Comparison of ENCODE assay signal across 17 cellular contexts in genomic region chr11:120522021-120522420, GRCh38. TPM values are rescaled to one million over a fixed set of nuclear protein-coding genes. Genes with fewer than 3 reads are reported as not detected.
DNase-seq lines count a peak whose midpoint lies in the region.
"Had no signal": no experiment of that assay in that cellular context is flagged by ENCODE, and none has a peak within 500 bp of the region (broad histone marks: within the 10 kb centered on the region; RNA-seq: fewer than 3 reads in every experiment).

No MANE protein-coding gene starts in this region.

- peaks cover 2% of the 10 kb centered on the region for H3K27me3 Mint-ChIP-seq in T-helper 2 cell treated with Interferon-gamma antibody and Interleukin-4, amounts not matched to agents 5 μg/mL and 100 μg/mL, for 36 hours (ENCODE audit: low read depth)

- no peaks in the 10 kb centered on the region for H3K4me1 Mint-ChIP-seq in T-helper 2 cell treated with Interferon-gamma antibody and Interleukin-4, amounts not matched to agents 5 μg/mL and 100 μg/mL, for 36 hours (ENCODE audit: low read depth)

- no peaks in the 10 kb centered on the region for H3K36me3 ChIP-seq in H7 (replicated peaks; ENCODE audit: control insufficient read depth, insufficient read depth, low read length)

- DNase-seq in T-helper 2 cell treated with Interferon-gamma antibody and Interleukin-4, amounts not matched to agents 5 μg/mL and 100 μg/mL, for 36 hours (ENCODE audit: low spot score) = no peak
- no peak for DNase-seq in T-helper 2 cell
- DNase-seq in H7 = peak; percentile 20
- DNase-seq in posterior vena cava (ENCODE audit: low spot score) = peak; percentile 58
- no peak for DNase-seq in NCI-H1436 treated with DMSO at 0.1 percent for 48 hours (lab: John Stamatoyannopoulos, UW)
- DNase-seq in SW480 (ENCODE audit: low spot score) = no peak
- DNase-seq in C1 segment of cervical spinal cord (lab: John Stamatoyannopoulos, UW) = no peak
- DNase-seq: AML-193, Caco-2, DMS153, DMS79, GF-D8, GOT3, H9, IMR-90 had no signal

- no peaks in the 10 kb centered on the region for H3K36me3 Mint-ChIP-seq in T-helper 2 cell treated with Interferon-gamma antibody and Interleukin-4, amounts not matched to agents 5 μg/mL and 100 μg/mL, for 36 hours (ENCODE audit: low read depth)

- H3K4me3 Mint-ChIP-seq in T-helper 2 cell treated with Interferon-gamma antibody and Interleukin-4, amounts not matched to agents 5 μg/mL and 100 μg/mL, for 36 hours = no peak overlapping the region
- H3K4me3 Mint-ChIP-seq: CD4-positive, alpha-beta T cell; H9 had no signal

- H3K27ac Mint-ChIP-seq in T-helper 2 cell treated with Interferon-gamma antibody and Interleukin-4, amounts not matched to agents 5 μg/mL and 100 μg/mL, for 36 hours = peak overlapping the region; percentile 1
- H3K27ac Mint-ChIP-seq: CD4-positive, alpha-beta T cell; H9 had no signal

- H3K27me3 ChIP-seq in H7 (ENCODE audit: control insufficient read depth, insufficient read depth, low read length) = no peaks in the 10 kb centered on the region; the same call in none of the 2 replicates

- no peaks in the 10 kb centered on the region for H3K9me3 Mint-ChIP-seq in T-helper 2 cell treated with Interferon-gamma antibody and Interleukin-4, amounts not matched to agents 5 μg/mL and 100 μg/mL, for 36 hours
- H3K9me3 Mint-ChIP-seq: CD4-positive, alpha-beta T cell; H9 had no signal

- H3K4me3 ChIP-seq in H7 (ENCODE audit: insufficient read depth, low read depth, low read length) = no peak overlapping the region
- H3K4me3 ChIP-seq: A549 had no signal

- intact Hi-C loops in posterior vena cava (cut with DNase I) = no loop called here

RNA-seq across cellular contexts. Expression of gene GRIK4, which starts 10.5 kb away (rescaled TPM):
- 1.0 TPM in 2 replicates for total RNA-seq in H7 (2014; rRNA removed; shearing (Covaris generic))
- under 1 TPM in 1 of 2 donors, not detected in 1; 0.19 TPM for total RNA-seq in posterior vena cava
- total RNA-seq: CD4-positive, alpha-beta T cell had no signal

Comparison
In these comparisons a context has a peak if more than half of its experiments do, and no peak if none do; other contexts are left out.
1. DNase-seq: peak in H7 (single experiment) and posterior vena cava (single experiment); none in T-helper 2 cell treated with Interferon-gamma antibody and Interleukin-4, amounts not matched to agents 5 μg/mL and 100 μg/mL, for 36 hours (single experiment), T-helper 2 cell (0 of 5), NCI-H1436 treated with DMSO at 0.1 percent for 48 hours (single experiment), SW480 (single experiment) and C1 segment of cervical spinal cord (0 of 14).